25 cellular contexts compared by ENCODE assay signal in the genomic region with DNA sequence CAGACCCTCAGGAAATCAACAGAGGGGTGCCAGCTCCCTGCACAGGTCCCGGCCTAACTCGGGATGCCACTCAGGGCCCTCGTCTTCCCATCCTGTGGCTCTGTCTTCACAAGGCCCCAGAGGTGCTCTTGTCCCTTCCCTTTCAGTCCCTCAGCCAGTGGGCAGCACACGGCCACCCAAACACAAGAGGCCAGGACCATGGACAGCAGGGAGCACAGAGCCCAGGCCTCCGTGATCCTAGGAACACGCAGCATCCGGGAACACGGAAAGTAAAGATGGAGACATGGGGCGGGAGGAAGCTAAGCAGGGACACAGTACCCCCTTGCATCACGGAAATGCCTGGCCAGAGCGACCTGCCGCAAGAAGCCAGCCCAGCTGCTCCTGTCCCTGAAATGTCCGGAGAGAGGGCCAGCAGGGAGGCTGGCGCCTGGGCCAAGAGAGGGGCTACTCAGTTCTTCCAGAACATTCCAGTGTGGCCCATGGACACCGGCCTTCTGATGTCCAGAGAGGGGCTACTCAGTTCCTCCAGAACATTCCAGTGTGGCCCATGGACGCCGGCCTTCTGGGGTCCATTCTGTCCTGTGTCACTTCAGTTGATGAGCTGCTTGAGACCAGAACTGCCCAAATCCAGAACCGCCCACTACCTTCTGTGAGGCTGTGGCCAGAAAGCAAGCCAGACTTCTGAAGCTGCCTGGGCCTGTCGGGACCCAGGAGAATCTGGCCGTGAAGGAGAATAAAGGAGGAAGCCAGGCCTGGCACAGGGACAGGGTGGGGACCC.
A peak's percentile ranks its signal among the peaks of the same experiment; 100 is the strongest.
DNase-seq lines count a peak whose midpoint lies in the region; ATAC-seq and TF ChIP-seq lines count a peak whose summit lies in the region.
"Had no signal": no experiment of that assay in that cellular context is flagged by ENCODE, and none has a peak within 500 bp of the region (broad histone marks: within the 10 kb centered on the region; RNA-seq: fewer than 3 reads in every experiment).

No MANE protein-coding gene starts in this region.

- no peak overlapping the region for H3K27ac Mint-ChIP-seq in activated naive CD4-positive, alpha-beta T cell treated with anti-CD3 and anti-CD28 coated beads, Interleukin-2, amount 10 ng/mL, durations not matched to agents 7 days and 5 days
- H3K27ac Mint-ChIP-seq in central memory CD8-positive, alpha-beta T cell (ENCODE audit: low read depth) = peak overlapping the region; percentile 65
- H3K27ac Mint-ChIP-seq: activated naive CD8-positive, alpha-beta T cell; activated T-cell treated with anti-CD3 and anti-CD28 coated beads, Interleukin-2, amount 50 U/mL, for 72 hours; B cell; mesothelial cell of epicardium; naive thymus-derived CD8-positive, alpha-beta T cell; T-helper 17 cell had no signal

- no peak for ATAC-seq in central memory CD8-positive, alpha-beta T cell (replicated peaks; ENCODE audit: extremely low read depth, poor library complexity, severe bottlenecking)
- ATAC-seq: activated T-cell treated with anti-CD3 and anti-CD28 coated beads, Interleukin-2, amount 50 U/mL, for 72 hours; left cardiac atrium; naive thymus-derived CD8-positive, alpha-beta T cell; T-helper 17 cell had no signal

- H3K36me3 ChIP-seq in liver (ENCODE audit: control insufficient read depth in 4 of 4, insufficient read depth in 3 of 4, low read depth in 1 of 4, low read length in 3 of 4) (no peaks in the 10 kb centered on the region), sigmoid colon (no peaks in the 10 kb centered on the region)

- TF ChIP-seq RAD21 in liver (IDR thresholded peaks at IDR 0.05) = no peak

- no peak for TF ChIP-seq POLR2A in sigmoid colon (IDR thresholded peaks at IDR 0.05)

- peaks cover 0 to 6% (median 1%) of the 10 kb centered on the region in 4 donors for H3K9me3 ChIP-seq in liver (ENCODE audit: control insufficient read depth in 4 of 4, low read length in 3 of 4)
- peaks cover 0 to 10% (median 4%) of the 10 kb centered on the region in 4 donors for H3K9me3 ChIP-seq in sigmoid colon

- peaks cover 15% of the 10 kb centered on the region for H3K9me3 Mint-ChIP-seq in activated naive CD4-positive, alpha-beta T cell treated with anti-CD3 and anti-CD28 coated beads, Interleukin-2, amount 10 ng/mL, durations not matched to agents 7 days and 5 days
- peaks cover 12% of the 10 kb centered on the region for H3K9me3 Mint-ChIP-seq in central memory CD8-positive, alpha-beta T cell

- no peak overlapping the region for H3K27ac ChIP-seq in liver (ENCODE audit: low read depth in 1 of 2, low read length in 2 of 2)
- H3K27ac ChIP-seq in sigmoid colon = no peak overlapping the region
- H3K27ac ChIP-seq in coronary artery = no peak overlapping the region
- H3K27ac ChIP-seq: epithelial cell of prostate, parathyroid adenoma had no signal

- no peak overlapping the region for H3K9ac ChIP-seq in liver (ENCODE audit: low read depth in 1 of 2, low read length in 2 of 2)
- H3K9ac ChIP-seq: parathyroid adenoma had no signal

- H3K4me1 Mint-ChIP-seq in activated naive CD4-positive, alpha-beta T cell treated with anti-CD3 and anti-CD28 coated beads, Interleukin-2, amount 10 ng/mL, durations not matched to agents 7 days and 5 days = no peaks in the 10 kb centered on the region
- H3K4me1 Mint-ChIP-seq in central memory CD8-positive, alpha-beta T cell = no peaks in the 10 kb centered on the region
- H3K4me1 Mint-ChIP-seq: B cell; CD8-positive, alpha-beta memory T cell had no signal

- H3K4me1 ChIP-seq in liver (ENCODE audit: control insufficient read depth in 4 of 4, insufficient read depth in 4 of 4, low read length in 3 of 4) (no peaks in the 10 kb centered on the region), sigmoid colon (no peaks in the 10 kb centered on the region)
- H3K4me1 ChIP-seq: parathyroid adenoma had no signal

- peak; percentile 10 for DNase-seq in activated naive CD4-positive, alpha-beta T cell treated with anti-CD3 and anti-CD28 coated beads, Interleukin-2, amount 10 ng/mL, durations not matched to agents 7 days and 5 days
- no peak for DNase-seq in activated naive CD4-positive, alpha-beta T cell treated with anti-CD3 and anti-CD28 coated beads, Interleukin-2, amount 50 U/mL, for 16 hours
- no peak for DNase-seq in central memory CD8-positive, alpha-beta T cell (ENCODE audit: low spot score in 2 of 2)
- peak; percentile 46 for DNase-seq in sigmoid colon
- no peak for DNase-seq in coronary artery (ENCODE audit: low spot score)
- DNase-seq in activated CD4-positive, alpha-beta T cell treated with anti-CD3 and anti-CD28 coated beads for 1 hour = no peak
- DNase-seq in amygdala (lab: John Stamatoyannopoulos, UW) = no peak
- DNase-seq: activated CD4-positive, alpha-beta T cell treated with anti-CD3 and anti-CD28 coated beads for 4 hours; activated T-cell treated with anti-CD3 and anti-CD28 coated beads, Interleukin-2, amount 50 U/mL, for 72 hours; CD8-positive, alpha-beta memory T cell; GDM1; glutamatergic neuron; IMR-90; left cardiac atrium; naive thymus-derived CD8-positive, alpha-beta T cell; NCI-H2081 treated with DMSO at 0.1 percent for 48 hours; NK-92 treated with Interleukin-12 subunit alpha and Interleukin-12 subunit beta, amount 100 ng/mL, for 24 hours; stimulated activated CD8-positive, alpha-beta memory T cell treated with anti-CD3 and anti-CD28 coated beads, Interleukin-4, amount 100 ng/mL, for 48 hours; T-helper 17 cell had no signal

- H3K27me3 Mint-ChIP-seq in activated naive CD4-positive, alpha-beta T cell treated with anti-CD3 and anti-CD28 coated beads, Interleukin-2, amount 10 ng/mL, durations not matched to agents 7 days and 5 days = no peaks in the 10 kb centered on the region
- peaks cover 8% of the 10 kb centered on the region for H3K27me3 Mint-ChIP-seq in central memory CD8-positive, alpha-beta T cell
- H3K27me3 Mint-ChIP-seq: activated naive CD8-positive, alpha-beta T cell; B cell; naive thymus-derived CD8-positive, alpha-beta T cell; T-helper 17 cell had no signal

- H3K27me3 ChIP-seq in liver (ENCODE audit: control insufficient read depth in 4 of 4, insufficient read depth in 4 of 4, low read length in 3 of 4) (no peaks in the 10 kb centered on the region), sigmoid colon (peaks cover 4 to 28% (median 5%) of the 10 kb centered on the region in 3 donors)

- H3K36me3 Mint-ChIP-seq in activated naive CD4-positive, alpha-beta T cell treated with anti-CD3 and anti-CD28 coated beads, Interleukin-2, amount 10 ng/mL, durations not matched to agents 7 days and 5 days = peaks cover 2% of the 10 kb centered on the region
- H3K36me3 Mint-ChIP-seq in central memory CD8-positive, alpha-beta T cell (ENCODE audit: insufficient read depth) = no peaks in the 10 kb centered on the region
- H3K36me3 Mint-ChIP-seq: mesothelial cell of epicardium had no signal

- intact Hi-C loops in sigmoid colon (cut with DNase I) = no loop called here

- CTCF ChIA-PET in activated naive CD4-positive, alpha-beta T cell treated with anti-CD3 and anti-CD28 coated beads, Interleukin-2, amount 10 ng/mL, durations not matched to agents 7 days and 5 days (lab: Charles Lee) = no interaction called here

- no peak for TF ChIP-seq EP300 in sigmoid colon (IDR thresholded peaks at IDR 0.05)

- H3K4me3 ChIP-seq in liver (ENCODE audit: low read depth in 1 of 3, low read length in 3 of 3) (no peak overlapping the region), sigmoid colon (no peak overlapping the region), coronary artery (no peak overlapping the region)

- WGBS in liver = 72% methylated on average over 20 of the region's 20 CpGs
- 73 to 81% methylated on average over 20 of the region's 20 CpGs for WGBS in sigmoid colon, 2 donors

- no peak overlapping the region for H3K4me3 Mint-ChIP-seq in activated naive CD4-positive, alpha-beta T cell treated with anti-CD3 and anti-CD28 coated beads, Interleukin-2, amount 10 ng/mL, durations not matched to agents 7 days and 5 days
- no peak overlapping the region for H3K4me3 Mint-ChIP-seq in central memory CD8-positive, alpha-beta T cell
- H3K4me3 Mint-ChIP-seq: activated naive CD8-positive, alpha-beta T cell; activated T-cell treated with anti-CD3 and anti-CD28 coated beads, Interleukin-2, amount 50 U/mL, for 72 hours; B cell; CD8-positive, alpha-beta memory T cell; mesothelial cell of epicardium; naive thymus-derived CD8-positive, alpha-beta T cell; T-helper 17 cell had no signal

- no peak for TF ChIP-seq CTCF in liver (IDR thresholded peaks at IDR 0.05; ENCODE audit: low read depth, low read length, missing input control)
- TF ChIP-seq CTCF in sigmoid colon (IDR thresholded peaks at IDR 0.05) = no peak
- TF ChIP-seq CTCF in coronary artery (IDR thresholded peaks at IDR 0.05) = no peak

TF ChIP-seq in liver, 16 proteins besides CTCF, POLR2A, EP300 and RAD21:
- TF ChIP-seq TAF1 (conservative IDR thresholded peaks at IDR 0.05) = no peak
- TF ChIP-seq HNF4G (IDR thresholded peaks at IDR 0.05) = no peak
- TF ChIP-seq, protein P1, sequence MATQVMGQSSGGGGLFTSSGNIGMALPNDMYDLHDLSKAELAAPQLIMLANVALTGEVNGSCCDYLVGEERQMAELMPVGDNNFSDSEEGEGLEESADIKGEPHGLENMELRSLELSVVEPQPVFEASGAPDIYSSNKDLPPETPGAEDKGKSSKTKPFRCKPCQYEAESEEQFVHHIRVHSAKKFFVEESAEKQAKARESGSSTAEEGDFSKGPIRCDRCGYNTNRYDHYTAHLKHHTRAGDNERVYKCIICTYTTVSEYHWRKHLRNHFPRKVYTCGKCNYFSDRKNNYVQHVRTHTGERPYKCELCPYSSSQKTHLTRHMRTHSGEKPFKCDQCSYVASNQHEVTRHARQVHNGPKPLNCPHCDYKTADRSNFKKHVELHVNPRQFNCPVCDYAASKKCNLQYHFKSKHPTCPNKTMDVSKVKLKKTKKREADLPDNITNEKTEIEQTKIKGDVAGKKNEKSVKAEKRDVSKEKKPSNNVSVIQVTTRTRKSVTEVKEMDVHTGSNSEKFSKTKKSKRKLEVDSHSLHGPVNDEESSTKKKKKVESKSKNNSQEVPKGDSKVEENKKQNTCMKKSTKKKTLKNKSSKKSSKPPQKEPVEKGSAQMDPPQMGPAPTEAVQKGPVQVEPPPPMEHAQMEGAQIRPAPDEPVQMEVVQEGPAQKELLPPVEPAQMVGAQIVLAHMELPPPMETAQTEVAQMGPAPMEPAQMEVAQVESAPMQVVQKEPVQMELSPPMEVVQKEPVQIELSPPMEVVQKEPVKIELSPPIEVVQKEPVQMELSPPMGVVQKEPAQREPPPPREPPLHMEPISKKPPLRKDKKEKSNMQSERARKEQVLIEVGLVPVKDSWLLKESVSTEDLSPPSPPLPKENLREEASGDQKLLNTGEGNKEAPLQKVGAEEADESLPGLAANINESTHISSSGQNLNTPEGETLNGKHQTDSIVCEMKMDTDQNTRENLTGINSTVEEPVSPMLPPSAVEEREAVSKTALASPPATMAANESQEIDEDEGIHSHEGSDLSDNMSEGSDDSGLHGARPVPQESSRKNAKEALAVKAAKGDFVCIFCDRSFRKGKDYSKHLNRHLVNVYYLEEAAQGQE (IDR thresholded peaks at IDR 0.05) = peak; percentile 92
- no peak for TF ChIP-seq SP1 (IDR thresholded peaks at IDR 0.05)
- TF ChIP-seq, protein P2, sequence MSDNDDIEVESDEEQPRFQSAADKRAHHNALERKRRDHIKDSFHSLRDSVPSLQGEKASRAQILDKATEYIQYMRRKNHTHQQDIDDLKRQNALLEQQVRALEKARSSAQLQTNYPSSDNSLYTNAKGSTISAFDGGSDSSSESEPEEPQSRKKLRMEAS (IDR thresholded peaks at IDR 0.05) = no peak
- TF ChIP-seq NR2F2 (IDR thresholded peaks at IDR 0.05) = no peak
TF ChIP-seq in liver: peak in this region for 1.

Comparison
In these comparisons a context has a peak if more than half of its experiments do, and no peak if none do; other contexts are left out.
1. DNase-seq: peak in activated naive CD4-positive, alpha-beta T cell treated with anti-CD3 and anti-CD28 coated beads, Interleukin-2, amount 10 ng/mL, durations not matched to agents 7 days and 5 days (single experiment) and sigmoid colon (single experiment); none in activated naive CD4-positive, alpha-beta T cell treated with anti-CD3 and anti-CD28 coated beads, Interleukin-2, amount 50 U/mL, for 16 hours (single experiment), central memory CD8-positive, alpha-beta T cell (0 of 2), coronary artery (single experiment), activated CD4-positive, alpha-beta T cell treated with anti-CD3 and anti-CD28 coated beads for 1 hour (single experiment) and amygdala (0 of 56).